In genomic region chr5:132257131-132258101, GRCh38 we compare ENCODE assay signal across 9 cellular contexts. TPM values are rescaled to one million over a fixed set of nuclear protein-coding genes. Genes with fewer than 3 reads are reported as not detected.
DNase-seq lines count a peak whose midpoint lies in the region; ATAC-seq lines count a peak whose summit lies in the region.
"Had no signal": no experiment of that assay in that cellular context is flagged by ENCODE, and none has a peak within 500 bp of the region (broad histone marks: within the 10 kb centered on the region; RNA-seq: fewer than 3 reads in every experiment).

Gene PDLIM4 (plus strand): TSS chr5:132257696. CDS start chr5:132257735, 39 bp downstream.

- H3K9me3 ChIP-seq in duodenal mucosa (ENCODE audit: control insufficient read depth in 1 of 2, low read length in 2 of 2) (no peaks in the 10 kb centered on the region), mesenchymal stem cell (ENCODE audit: control insufficient read depth, low read length) (no peaks in the 10 kb centered on the region)

- WGBS in mesenchymal stem cell, result 14% methylated on average over 64 of the region's 88 CpGs

- H3K27me3 ChIP-seq in duodenal mucosa (ENCODE audit: control insufficient read depth in 1 of 2, insufficient read depth in 2 of 2, low read length in 2 of 2), result peaks cover 0 to 9% of the 10 kb centered on the region in 2 donors
- H3K27me3 ChIP-seq in mesenchymal stem cell (ENCODE audit: control insufficient read depth in 1 of 2, insufficient read depth in 1 of 2, low read length in 2 of 2), result no peaks in the 10 kb centered on the region

- H3K14ac ChIP-seq in mesenchymal stem cell (ENCODE audit: low read length in 2 of 2), result peak within 1 kb of the TSS in 1 of 2 experiments; percentile 87

- peak within 1 kb of the TSS; percentile 69 for H3K27ac ChIP-seq in duodenal mucosa (ENCODE audit: low read depth, low read length)
- peak within 1 kb of the TSS; percentile 85 for H3K27ac ChIP-seq in mesenchymal stem cell (ENCODE audit: low read length, poor library complexity, severe bottlenecking)

- H2BK120ac ChIP-seq in mesenchymal stem cell (ENCODE audit: low read depth, low read length), result peak within 1 kb of the TSS; percentile 88

- H2BK15ac ChIP-seq in mesenchymal stem cell (ENCODE audit: low read depth, poor library complexity, severe bottlenecking), result peak within 1 kb of the TSS; percentile 92

- H3K4me3 Mint-ChIP-seq in activated T-cell treated with anti-CD3 and anti-CD28 coated beads, Interleukin-2, amount 50 U/mL, for 72 hours, result peak within 1 kb of the TSS; percentile 15 to 61
- H3K4me3 Mint-ChIP-seq: CD8-positive, alpha-beta T cell had no signal

- no peaks in the 10 kb centered on the region for H3K36me3 Mint-ChIP-seq in activated T-cell treated with anti-CD3 and anti-CD28 coated beads, Interleukin-2, amount 50 U/mL, for 72 hours (ENCODE audit: insufficient read depth in 2 of 2)
- H3K36me3 Mint-ChIP-seq: CD8-positive, alpha-beta T cell had no signal

- peak within 1 kb of the TSS; percentile 74 to 93 for H3K4ac ChIP-seq in mesenchymal stem cell (ENCODE audit: low read depth in 1 of 2, low read length in 2 of 2)

- H3K9ac ChIP-seq in duodenal mucosa (ENCODE audit: low read depth in 1 of 2, low read length in 2 of 2) (peak within 1 kb of the TSS; percentile 57 to 69), mesenchymal stem cell (ENCODE audit: low read length) (peak within 1 kb of the TSS; percentile 96)

- H3K27ac Mint-ChIP-seq in activated T-cell treated with anti-CD3 and anti-CD28 coated beads, Interleukin-2, amount 50 U/mL, for 72 hours, result no peak within 1 kb of the TSS
- H3K27ac Mint-ChIP-seq: CD8-positive, alpha-beta T cell had no signal

- H3K27me3 Mint-ChIP-seq in activated T-cell treated with anti-CD3 and anti-CD28 coated beads, Interleukin-2, amount 50 U/mL, for 72 hours (ENCODE audit: low read depth), result peaks cover 15% of the 10 kb centered on the region

- H4K91ac ChIP-seq in mesenchymal stem cell (ENCODE audit: low read length), result peak within 1 kb of the TSS; percentile 87

- H3K4me1 ChIP-seq in duodenal mucosa (ENCODE audit: control insufficient read depth in 1 of 2, insufficient read depth in 2 of 2, low read length in 2 of 2) (peaks cover 25 to 29% of the 10 kb centered on the region in 2 donors), mesenchymal stem cell (ENCODE audit: control insufficient read depth, insufficient read depth, low read depth, low read length) (peaks cover 45% of the 10 kb centered on the region)

- peak within 1 kb of the TSS; percentile 61 to 64 for H3K4me3 ChIP-seq in duodenal mucosa (ENCODE audit: low read depth in 1 of 2, low read length in 2 of 2)
- H3K4me3 ChIP-seq in mesenchymal stem cell (ENCODE audit: insufficient read depth in 1 of 2, low read depth in 1 of 2, low read length in 2 of 2), result peak within 1 kb of the TSS; percentile 81 to 85

- H3K23ac ChIP-seq in mesenchymal stem cell (ENCODE audit: low read length in 2 of 2), result peak within 1 kb of the TSS in 1 of 2 experiments; percentile 78

- peak within 1 kb of the TSS; percentile 59 to 82 for H2BK12ac ChIP-seq in mesenchymal stem cell (ENCODE audit: low read length in 2 of 2)

- peaks cover 13% of the 10 kb centered on the region for H3K79me1 ChIP-seq in mesenchymal stem cell (replicated peaks; ENCODE audit: low read length, poor library complexity, severe bottlenecking)

- H2BK5ac ChIP-seq in mesenchymal stem cell (ENCODE audit: low read depth, low read length, poor library complexity, severe bottlenecking), result no peak within 1 kb of the TSS

- H3K36me3 ChIP-seq in duodenal mucosa (ENCODE audit: control insufficient read depth in 1 of 2, insufficient read depth in 2 of 2, low read length in 2 of 2), result peaks cover 0 to 3% of the 10 kb centered on the region in 2 donors
- peaks cover 7 to 14% of the 10 kb centered on the region in 2 experiments for H3K36me3 ChIP-seq in mesenchymal stem cell (ENCODE audit: control insufficient read depth in 1 of 2, insufficient read depth in 2 of 2, low read depth in 1 of 2, low read length in 2 of 2)

- H2AFZ ChIP-seq in mesenchymal stem cell (ENCODE audit: low read depth, low read length), result peak within 1 kb of the TSS; percentile 77

- peak within 1 kb of the TSS; percentile 62 for H2AK5ac ChIP-seq in mesenchymal stem cell (ENCODE audit: low read length, severe bottlenecking)

- H3K18ac ChIP-seq in mesenchymal stem cell (ENCODE audit: low read depth in 1 of 2, low read length in 2 of 2), result peak within 1 kb of the TSS; percentile 88 to 92

- H3K4me1 Mint-ChIP-seq in activated T-cell treated with anti-CD3 and anti-CD28 coated beads, Interleukin-2, amount 50 U/mL, for 72 hours (ENCODE audit: low read depth), result peaks cover 32% of the 10 kb centered on the region

- peak within 1 kb of the TSS; percentile 89 for H3K4me2 ChIP-seq in mesenchymal stem cell (ENCODE audit: low read length, poor library complexity, severe bottlenecking)

- no peak for DNase-seq in activated T-cell treated with anti-CD3 and anti-CD28 coated beads, Interleukin-2, amount 50 U/mL, for 72 hours
- DNase-seq in activated T-cell treated with anti-CD3 and anti-CD28 coated beads for 4 hours (no peak), mesenchymal stem cell (peak; percentile 60), ureter (ENCODE audit: low spot score) (peak; percentile 66), cerebellar cortex (ENCODE audit: low spot score) (no peak), occipital lobe (lab: John Stamatoyannopoulos, UW) (no peak), HT-29 (ENCODE audit: low spot score) (no peak)

- H4K8ac ChIP-seq in mesenchymal stem cell (ENCODE audit: low read length), result peak within 1 kb of the TSS; percentile 98

- no peak for ATAC-seq in activated T-cell treated with anti-CD3 and anti-CD28 coated beads, Interleukin-2, amount 50 U/mL, for 72 hours (replicated peaks in 1 of 2)
- ATAC-seq: CD8-positive, alpha-beta T cell had no signal

- H3K9me3 Mint-ChIP-seq in activated T-cell treated with anti-CD3 and anti-CD28 coated beads, Interleukin-2, amount 50 U/mL, for 72 hours, result no peaks in the 10 kb centered on the region
- H3K9me3 Mint-ChIP-seq: CD8-positive, alpha-beta T cell had no signal

RNA-seq across cellular contexts. Expression of gene PDLIM4, which starts in this region (rescaled TPM):
- total RNA-seq in activated T-cell treated with anti-CD3 and anti-CD28 coated beads, Interleukin-2, amount 50 U/mL, for 72 hours, result 1 to 10 TPM in 1 of 2 donors, under 1 TPM in 1; 0.79 to 1.2 TPM
- polyA plus RNA-seq in mesenchymal stem cell (2013, experiment 1 of 2), result 33.9 TPM
- polyA plus RNA-seq in mesenchymal stem cell (2013, experiment 2 of 2), result 34.0 TPM
- total RNA-seq in ureter, result 33.9 TPM
- total RNA-seq in occipital lobe, result 3.1 TPM
- total RNA-seq in HT-29 (2014; rRNA removed; shearing (Covaris generic)), result 0.99 and 1.6 TPM in 2 replicates
- total RNA-seq: CD8-positive, alpha-beta T cell had no signal

Comparison
In these comparisons a context has a peak if more than half of its experiments do, and no peak if none do; other contexts are left out.
1. DNase-seq: peak in mesenchymal stem cell (single experiment) and ureter (single experiment); none in activated T-cell treated with anti-CD3 and anti-CD28 coated beads, Interleukin-2, amount 50 U/mL, for 72 hours (0 of 2), activated T-cell treated with anti-CD3 and anti-CD28 coated beads for 4 hours (single experiment), cerebellar cortex (single experiment), occipital lobe (single experiment) and HT-29 (single experiment).